ENCODE assay signal across 20 cellular contexts in the genomic region with DNA sequence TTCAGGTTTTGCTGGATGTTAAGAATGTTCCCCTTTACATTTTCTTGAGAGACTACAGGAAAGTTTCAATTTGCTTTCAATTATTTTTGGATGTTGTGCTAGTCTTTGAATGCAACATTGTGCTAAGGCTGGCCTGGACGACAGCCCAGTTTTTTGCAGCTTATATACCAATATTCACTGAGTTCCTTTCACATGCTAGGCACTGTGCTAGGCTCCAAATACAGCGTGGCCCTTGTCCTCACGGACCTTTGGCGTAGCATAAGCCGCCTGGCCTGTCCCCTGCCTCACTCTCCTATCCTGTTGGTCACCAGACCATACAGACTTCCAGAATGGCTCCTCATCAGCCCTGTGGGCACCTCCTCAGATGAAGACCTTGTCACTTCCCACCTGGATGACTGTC. TPM values are rescaled to one million over a fixed set of nuclear protein-coding genes. Genes with fewer than 3 reads are reported as not detected.
"Had no signal": no experiment of that assay in that cellular context is flagged by ENCODE, and none has a peak within 500 bp of the region (broad histone marks: within the 10 kb centered on the region; RNA-seq: fewer than 3 reads in every experiment).

No MANE protein-coding gene starts in this region.

- H3K4me1 Mint-ChIP-seq: activated CD4-positive, alpha-beta memory T cell treated with anti-CD3 and anti-CD28 coated beads, Interleukin-2, amount 10 ng/mL, durations not matched to agents 7 days and 5 days; activated CD4-positive, alpha-beta T cell treated with anti-CD3 and anti-CD28 coated beads, Interleukin-2, amount 10 ng/mL, durations not matched to agents 24 days and 14 days; activated naive CD4-positive, alpha-beta T cell treated with anti-CD3 and anti-CD28 coated beads, Interleukin-2, amount 10 ng/mL, durations not matched to agents 7 days and 5 days; memory B cell; naive B cell; neural progenitor cell; stimulated activated memory B cell treated with anti-CD40 and anti-IgM and Interleukin-4, amounts not matched to agents 10 μg/mL and 1 μg/mL and 100 μg/mL, for 72 hours had no signal

- H3K27ac Mint-ChIP-seq: activated CD4-positive, alpha-beta memory T cell treated with anti-CD3 and anti-CD28 coated beads, Interleukin-2, amount 10 ng/mL, durations not matched to agents 7 days and 5 days; activated CD4-positive, alpha-beta T cell treated with anti-CD3 and anti-CD28 coated beads, Interleukin-2, amount 10 ng/mL, durations not matched to agents 24 days and 14 days; activated naive CD4-positive, alpha-beta T cell treated with anti-CD3 and anti-CD28 coated beads, Interleukin-2, amount 10 ng/mL, durations not matched to agents 7 days and 5 days; activated T-cell treated with anti-CD3 and anti-CD28 coated beads, Interleukin-2, amount 50 U/mL, for 72 hours; memory B cell; neural progenitor cell; stimulated activated memory B cell treated with anti-CD40 and anti-IgM and Interleukin-4, amounts not matched to agents 10 μg/mL and 1 μg/mL and 100 μg/mL, for 72 hours; type B pancreatic cell had no signal

- DNase-seq: activated CD4-positive, alpha-beta memory T cell treated with anti-CD3 and anti-CD28 coated beads, Interleukin-2, amount 10 ng/mL, durations not matched to agents 7 days and 5 days; activated CD4-positive, alpha-beta T cell treated with anti-CD3 and anti-CD28 coated beads, Interleukin-2, amount 10 ng/mL, durations not matched to agents 24 days and 14 days; activated effector memory CD4-positive, alpha-beta T cell treated with anti-CD3 and anti-CD28 coated beads, Interleukin-2, amount 50 U/mL, for 16 hours; activated naive CD4-positive, alpha-beta T cell treated with anti-CD3 and anti-CD28 coated beads, Interleukin-2, amount 10 ng/mL, durations not matched to agents 7 days and 5 days; activated T-cell treated with anti-CD3 and anti-CD28 coated beads, Interleukin-2, amount 50 U/mL, for 72 hours; effector CD4-positive, alpha-beta T cell; erythroblast; foreskin keratinocyte; glutamatergic neuron; naive B cell; ovary; right cardiac atrium; stimulated activated CD4-positive, alpha-beta T cell treated with anti-CD3 and anti-CD28 coated beads, Interleukin-2, amount 100 ng/mL, for 24 hours; stomach; testis had no signal

- H3K9me3 Mint-ChIP-seq: activated CD4-positive, alpha-beta memory T cell treated with anti-CD3 and anti-CD28 coated beads, Interleukin-2, amount 10 ng/mL, durations not matched to agents 7 days and 5 days; activated CD4-positive, alpha-beta T cell treated with anti-CD3 and anti-CD28 coated beads, Interleukin-2, amount 10 ng/mL, durations not matched to agents 24 days and 14 days; activated naive CD4-positive, alpha-beta T cell treated with anti-CD3 and anti-CD28 coated beads, Interleukin-2, amount 10 ng/mL, durations not matched to agents 7 days and 5 days had no signal

- ATAC-seq: activated T-cell treated with anti-CD3 and anti-CD28 coated beads, Interleukin-2, amount 50 U/mL, for 72 hours; foreskin keratinocyte; stimulated activated memory B cell treated with anti-CD40 and anti-IgM and Interleukin-4, amounts not matched to agents 10 μg/mL and 1 μg/mL and 100 μg/mL, for 72 hours had no signal

- H3K36me3 Mint-ChIP-seq: activated naive CD4-positive, alpha-beta T cell treated with anti-CD3 and anti-CD28 coated beads, Interleukin-2, amount 10 ng/mL, durations not matched to agents 7 days and 5 days; memory B cell; neural progenitor cell; stimulated activated memory B cell treated with anti-CD40 and anti-IgM and Interleukin-4, amounts not matched to agents 10 μg/mL and 1 μg/mL and 100 μg/mL, for 72 hours had no signal

- FAIRE-seq: endometrium had no signal

- H3K4me3 Mint-ChIP-seq: activated CD4-positive, alpha-beta memory T cell treated with anti-CD3 and anti-CD28 coated beads, Interleukin-2, amount 10 ng/mL, durations not matched to agents 7 days and 5 days; activated CD4-positive, alpha-beta T cell treated with anti-CD3 and anti-CD28 coated beads, Interleukin-2, amount 10 ng/mL, durations not matched to agents 24 days and 14 days; activated naive CD4-positive, alpha-beta T cell treated with anti-CD3 and anti-CD28 coated beads, Interleukin-2, amount 10 ng/mL, durations not matched to agents 7 days and 5 days; activated T-cell treated with anti-CD3 and anti-CD28 coated beads, Interleukin-2, amount 50 U/mL, for 72 hours; memory B cell; naive B cell; neural progenitor cell; stimulated activated memory B cell treated with anti-CD40 and anti-IgM and Interleukin-4, amounts not matched to agents 10 μg/mL and 1 μg/mL and 100 μg/mL, for 72 hours; type B pancreatic cell had no signal

RNA-seq across cellular contexts. Expression of gene HSPA12A, which starts 19.5 kb away (rescaled TPM):
- total RNA-seq: activated CD4-positive, alpha-beta T cell treated with anti-CD3 and anti-CD28 coated beads, Interleukin-2, amount 10 ng/mL, durations not matched to agents 24 days and 14 days had no signal
